Comparison of ENCODE assay signal across 9 cellular contexts in the genomic region with DNA sequence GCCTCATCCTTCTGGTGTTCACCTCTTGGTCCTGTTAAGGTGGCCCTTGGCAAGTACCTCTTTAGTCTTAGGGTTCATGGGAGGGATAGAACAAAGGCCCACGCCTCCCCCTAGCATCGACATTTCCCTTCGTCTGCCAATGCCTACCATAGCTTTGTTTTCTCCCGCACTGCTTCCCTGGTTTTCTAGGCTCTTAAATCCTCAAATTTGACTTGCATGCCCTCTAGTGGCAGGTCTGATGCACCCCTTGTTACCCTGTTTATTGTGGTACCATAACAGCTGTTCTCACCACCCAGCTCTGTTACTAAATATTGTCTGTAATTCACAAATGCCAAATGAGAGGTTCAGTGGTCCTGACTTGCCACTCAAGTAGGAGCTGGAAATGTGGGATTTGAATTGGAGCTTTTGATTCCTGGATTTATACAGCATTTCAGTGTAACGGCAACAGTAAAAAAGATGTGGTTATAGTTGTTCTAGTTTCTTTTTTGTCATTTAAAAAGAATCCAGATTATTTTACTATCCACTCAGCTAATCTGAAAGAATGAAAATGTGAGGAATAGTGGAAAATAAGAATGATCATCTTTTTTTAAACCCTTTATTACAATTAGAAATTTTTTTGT.
DNase-seq lines count a peak whose midpoint lies in the region; ATAC-seq, FAIRE-seq and TF ChIP-seq lines count a peak whose summit lies in the region.
"Had no signal": no experiment of that assay in that cellular context is flagged by ENCODE, and none has a peak within 500 bp of the region (broad histone marks: within the 10 kb centered on the region; RNA-seq: fewer than 3 reads in every experiment).

No MANE protein-coding gene starts in this region.

- TF ChIP-seq CTCF in LNCaP clone FGC (IDR thresholded peaks at IDR 0.05; ENCODE audit: control insufficient read depth, extremely low read depth, insufficient read depth) (peak; percentile 78), PC-3 (conservative IDR thresholded peaks at IDR 0.05; ENCODE audit: low read depth, low read length) (peak; percentile 83), osteocyte (IDR thresholded peaks at IDR 0.05) (peak; percentile 82)

- H3F3A ChIP-seq in PC-3 (ENCODE audit: low read length, unreplicated experiment) = no peaks in the 10 kb centered on the region

- H3K9ac ChIP-seq in PC-3 (ENCODE audit: low read length) = no peak overlapping the region

- H3K27ac ChIP-seq in PC-3 (ENCODE audit: low read length) = no peak overlapping the region

- FAIRE-seq in frontal cortex (lab: Jason Lieb, UNC) = no peak
- FAIRE-seq: G401.6 had no signal

- no TSS peak for BruUV-seq in PC-3 (replicated peaks; lab: Mats Ljungman, UMichigan)

- H2AFZ ChIP-seq in PC-3 (ENCODE audit: low read length) = no peak overlapping the region

- no peaks in the 10 kb centered on the region for H3K36me3 Mint-ChIP-seq in activated T-helper 17 cell treated with anti-CD3 and anti-CD28 coated beads, Interleukin-2, amount 50 U/mL, for 72 hours (ENCODE audit: low read depth)
- no peaks in the 10 kb centered on the region for H3K36me3 Mint-ChIP-seq in osteocyte (ENCODE audit: unreplicated experiment)

- H3K9me3 Mint-ChIP-seq in activated T-helper 17 cell treated with anti-CD3 and anti-CD28 coated beads, Interleukin-2, amount 50 U/mL, for 72 hours = no peaks in the 10 kb centered on the region
- H3K9me3 Mint-ChIP-seq in osteocyte (ENCODE audit: unreplicated experiment) = no peaks in the 10 kb centered on the region

- DNase-seq in activated gamma-delta T cell treated with Interleukin-2 at 50 U/mL for 16 hours (peak; percentile 15), activated gamma-delta T cell (lab: John Stamatoyannopoulos, UW) (no peak), LNCaP clone FGC (ENCODE audit: low read depth) (peak; percentile 46), PC-3 (peak; percentile 77), frontal cortex (ENCODE audit: low spot score in 2 of 2) (peak; percentile 6 to 15), osteocyte (ENCODE audit: extremely low spot score, unreplicated experiment) (no peak), mesenteric fat pad (ENCODE audit: low spot score) (no peak)

- POLR2A ChIA-PET in PC-3 (lab: Charles Lee; ENCODE audit: unreplicated experiment) = interaction anchor here (0.6 kb wide), 1 partner anchor 32 kb away, joined by 7 read pairs; no protein-coding TSS in a partner anchor

- intact Hi-C loops in PC-3 (cut with micrococcal nuclease) = loop anchor here (1.0 to 2.0 kb wide), 3 partner anchors 37 to 220 kb away; no protein-coding TSS in a partner anchor

- H3K4me3 Mint-ChIP-seq in activated T-helper 17 cell treated with anti-CD3 and anti-CD28 coated beads, Interleukin-2, amount 50 U/mL, for 72 hours = no peak overlapping the region
- no peak overlapping the region for H3K4me3 Mint-ChIP-seq in osteocyte (ENCODE audit: unreplicated experiment)

- H3K9me2 ChIP-seq in PC-3 (replicated peaks; ENCODE audit: low read length) = no peaks in the 10 kb centered on the region

- H3K4me3 ChIP-seq in LNCaP clone FGC (ENCODE audit: low read depth, low read length) (no peak overlapping the region), PC-3 (ENCODE audit: low read length) (no peak overlapping the region)

- peaks cover 3% of the 10 kb centered on the region for H3K27me3 Mint-ChIP-seq in activated T-helper 17 cell treated with anti-CD3 and anti-CD28 coated beads, Interleukin-2, amount 50 U/mL, for 72 hours
- peaks cover 6% of the 10 kb centered on the region for H3K27me3 Mint-ChIP-seq in osteocyte (ENCODE audit: unreplicated experiment)

- no peaks in the 10 kb centered on the region for H3K36me3 ChIP-seq in PC-3 (ENCODE audit: low read depth, low read length)

- H3K4me2 ChIP-seq in PC-3 (ENCODE audit: low read length) = no peak overlapping the region

- no peaks in the 10 kb centered on the region for H3K4me1 Mint-ChIP-seq in activated T-helper 17 cell treated with anti-CD3 and anti-CD28 coated beads, Interleukin-2, amount 50 U/mL, for 72 hours
- peaks cover 2% of the 10 kb centered on the region for H3K4me1 Mint-ChIP-seq in osteocyte (ENCODE audit: unreplicated experiment)

- H4K20me1 ChIP-seq in PC-3 (ENCODE audit: low read length) = no peaks in the 10 kb centered on the region

- H3K9me3 ChIP-seq in PC-3 (ENCODE audit: low read length) = no peaks in the 10 kb centered on the region

- no peaks in the 10 kb centered on the region for H3K4me1 ChIP-seq in PC-3 (ENCODE audit: insufficient read depth, low read length)

- CTCF ChIA-PET in PC-3 (lab: Charles Lee) = interaction anchor here (0.6 to 1.5 kb wide), 11 partner anchors 10 to 205 kb away, joined by 3 to 51 read pairs (median 4); a partner anchor contains a TSS

- H3K27me3 ChIP-seq in PC-3 (ENCODE audit: low read length) = no peaks in the 10 kb centered on the region

- no peaks in the 10 kb centered on the region for H3K79me2 ChIP-seq in PC-3 (ENCODE audit: low read length)

- peak; percentile 85 for ATAC-seq in PC-3
- ATAC-seq in activated T-helper 17 cell treated with anti-CD3 and anti-CD28 coated beads, Interleukin-2, amount 50 U/mL, for 72 hours (replicated peaks) = peak; percentile 51

- H3K27ac Mint-ChIP-seq in activated T-helper 17 cell treated with anti-CD3 and anti-CD28 coated beads, Interleukin-2, amount 50 U/mL, for 72 hours = no peak overlapping the region
- H3K27ac Mint-ChIP-seq in osteocyte (ENCODE audit: unreplicated experiment) = no peak overlapping the region

Comparison
In these comparisons a context has a peak if more than half of its experiments do, and no peak if none do; other contexts are left out.
1. DNase-seq: peak in activated gamma-delta T cell treated with Interleukin-2 at 50 U/mL for 16 hours (single experiment), LNCaP clone FGC (single experiment), PC-3 (single experiment) and frontal cortex (2 of 2); none in activated gamma-delta T cell (single experiment), osteocyte (single experiment) and mesenteric fat pad (single experiment).
2. Peak in every context shown above with its lines, with median percentiles within 50 percentile points of each other: CTCF ChIP-seq.